Comparison of ENCODE assay signal across 15 cellular contexts in genomic region chr4:143344774-143345173, GRCh38. TPM values are rescaled to one million over a fixed set of nuclear protein-coding genes. Genes with fewer than 3 reads are reported as not detected.
DNase-seq lines count a peak whose midpoint lies in the region; ATAC-seq and TF ChIP-seq lines count a peak whose summit lies in the region.
"Had no signal": no experiment of that assay in that cellular context is flagged by ENCODE, and none has a peak within 500 bp of the region (broad histone marks: within the 10 kb centered on the region; RNA-seq: fewer than 3 reads in every experiment).

No MANE protein-coding gene starts in this region.

- H3K4me1 ChIP-seq in PC-9 (replicated peaks; ENCODE audit: insufficient read depth) = peaks cover 25% of the 10 kb centered on the region
- H3K4me1 ChIP-seq in right cardiac atrium (ENCODE audit: control insufficient read depth, insufficient read depth, low read length) = peaks cover 7% of the 10 kb centered on the region
- peaks cover 23 to 36% (median 25%) of the 10 kb centered on the region in 4 donors for H3K4me1 ChIP-seq in stomach

- CTCF ChIA-PET in PC-9 (lab: Charles Lee) = interaction anchor here (0.5 kb wide), 1 partner anchor 652 kb away, joined by 8 read pairs; no protein-coding TSS in a partner anchor

- WGBS in right cardiac atrium = 25% methylated on average over 4 of the region's 4 CpGs
- WGBS in stomach, 5 donors = 23 to 41% (median 27%) methylated on average over 4 of the region's 4 CpGs

- H3K27me3 Mint-ChIP-seq in brain = no peaks in the 10 kb centered on the region
- H3K27me3 Mint-ChIP-seq: progenitor cell of endocrine pancreas had no signal

- TF ChIP-seq CTCF in PC-9 (conservative IDR thresholded peaks at IDR 0.05) = no peak
- TF ChIP-seq CTCF in brain (conservative IDR thresholded peaks at IDR 0.05) = no peak
- TF ChIP-seq CTCF in stomach (IDR thresholded peaks at IDR 0.05) = no peak

- peaks cover 64% of the 10 kb centered on the region for H3K4me1 Mint-ChIP-seq in brain

- no peak for TF ChIP-seq POLR2A in stomach (IDR thresholded peaks at IDR 0.05)

- no peaks in the 10 kb centered on the region for H4K20me1 ChIP-seq in PC-9 (ENCODE audit: insufficient read depth)

- no peaks in the 10 kb centered on the region for H3K9me3 ChIP-seq in PC-9 (ENCODE audit: insufficient read depth, low read depth)
- H3K9me3 ChIP-seq in right cardiac atrium (ENCODE audit: control insufficient read depth, low read length) = no peaks in the 10 kb centered on the region
- no peaks in the 10 kb centered on the region for H3K9me3 ChIP-seq in stomach
- H3K9me3 ChIP-seq: testis had no signal

- 0 out of 2 replicates have a peak overlapping the region, but pooled peaks have one; percentile 23 for H3K4me2 ChIP-seq in PC-9

- H3F3A ChIP-seq in PC-9 (ENCODE audit: insufficient read depth, low read depth) = peaks cover 8% of the 10 kb centered on the region

- TF ChIP-seq EP300 in stomach (IDR thresholded peaks at IDR 0.05) = no peak

- H3K79me2 ChIP-seq in PC-9 (ENCODE audit: low read depth) = peaks cover 32% of the 10 kb centered on the region

- no peaks in the 10 kb centered on the region for H3K9me3 Mint-ChIP-seq in brain

- peak; percentile 71 to 77 for ATAC-seq in right cardiac atrium
- no peak for ATAC-seq in HG02852 (IDR thresholded peaks at IDR 0.05; ENCODE audit: unreplicated experiment)
- no peak for ATAC-seq in HG02973 (IDR thresholded peaks at IDR 0.05; ENCODE audit: unreplicated experiment)

- H3K36me3 Mint-ChIP-seq in brain = peaks cover 3% of the 10 kb centered on the region

- H3K27ac ChIP-seq in PC-9 (no peak overlapping the region), right cardiac atrium (ENCODE audit: low read length) (no peak overlapping the region), stomach (peak overlapping the region in 3 of 5 donors; percentile 55 to 74 (median 65))
- H3K27ac ChIP-seq: HL-60, VCaP had no signal

- H3K36me3 ChIP-seq in PC-9 (ENCODE audit: low read depth) (no peaks in the 10 kb centered on the region), stomach (no peaks in the 10 kb centered on the region), H7 (replicated peaks; ENCODE audit: control insufficient read depth, insufficient read depth, low read length) (no peaks in the 10 kb centered on the region)

- peak overlapping the region in 3 of 5 experiments; percentile 48 to 77 (median 66) for H3K4me3 Mint-ChIP-seq in brain

- H3K9me2 ChIP-seq in PC-9 (ENCODE audit: insufficient read depth) = no peaks in the 10 kb centered on the region

- H3K4me3 ChIP-seq in PC-9 = no peak overlapping the region
- peak overlapping the region; percentile 43 for H3K4me3 ChIP-seq in right cardiac atrium (ENCODE audit: low read length)
- no peak overlapping the region for H3K4me3 ChIP-seq in stomach
- no peak overlapping the region for H3K4me3 ChIP-seq in H7 (ENCODE audit: insufficient read depth, low read depth, low read length)
- H3K4me3 ChIP-seq: testis had no signal

- H3K27ac Mint-ChIP-seq in brain = peak overlapping the region in 3 of 5 experiments; percentile 75 to 96 (median 90)
- H3K27ac Mint-ChIP-seq: progenitor cell of endocrine pancreas had no signal

- H2AFZ ChIP-seq in PC-9 = no peak overlapping the region

- no TSS peak for BruUV-seq in PC-9 (replicated peaks; lab: Mats Ljungman, UMichigan)

- intact Hi-C loops in PC-9 (cut with micrococcal nuclease; ENCODE audit: unreplicated experiment) (no loop called here), right cardiac atrium (cut with DNase I) (no loop called here), stomach (cut with DNase I; ENCODE audit: low total_unique reads) (loop anchor here (10.0 kb wide), 1 partner anchor 50 kb away; no protein-coding TSS in a partner anchor)

- POLR2A ChIA-PET in PC-9 (lab: Charles Lee; ENCODE audit: unreplicated experiment) = interaction anchor here (0.5 to 0.6 kb wide), 3 partner anchors 14 to 79 kb away, joined by 3 to 7 read pairs (median 3); no protein-coding TSS in a partner anchor

- H3K27me3 ChIP-seq in PC-9 (ENCODE audit: insufficient read depth, low read depth) = no peaks in the 10 kb centered on the region
- no peaks in the 10 kb centered on the region for H3K27me3 ChIP-seq in right cardiac atrium (ENCODE audit: control insufficient read depth, insufficient read depth)
- H3K27me3 ChIP-seq in stomach = no peaks in the 10 kb centered on the region
- no peaks in the 10 kb centered on the region for H3K27me3 ChIP-seq in H7 (ENCODE audit: control insufficient read depth, insufficient read depth, low read length)
- H3K27me3 ChIP-seq: testis had no signal

- DNase-seq in PC-9 (no peak), right cardiac atrium (no peak), stomach (no peak), H7 (no peak), middle frontal gyrus (ENCODE audit: extremely low spot score, low spot score) (no peak)
- DNase-seq: activated gamma-delta T cell, NCI-H1417 treated with DMSO at 0.1 percent for 48 hours, NCI-H226 had no signal

RNA-seq across cellular contexts. Expression of gene GAB1, which starts 8.1 kb away (rescaled TPM):
- 27.4 and 29.4 TPM in 2 replicates for total RNA-seq in PC-9 (2021)
- polyA plus RNA-seq in brain (ENCODE audit: insufficient read depth, low read depth, low replicate concordance) = 13.0 TPM
- 10 to 100 TPM; 46.8 to 73.4 (median 59.0) TPM for total RNA-seq in right cardiac atrium
- polyA plus RNA-seq in right cardiac atrium = 11.0 TPM
- total RNA-seq in stomach = 100 to 1,000 TPM in 1 of 5 donors, 10 to 100 TPM in 4; 25.1 to 101 (median 60.8) TPM
- polyA plus RNA-seq in stomach = 1 to 10 TPM; 3.2 to 4.8 (median 4.3) TPM
- 14.1 and 23.4 TPM in 2 replicates for total RNA-seq in H7 (2014; rRNA removed; shearing (Covaris generic))

Comparison
In these comparisons a context has a peak if more than half of its experiments do, and no peak if none do; other contexts are left out.
1. H3K27ac ChIP-seq: peak in stomach (3 of 5); none in PC-9 (single experiment) and right cardiac atrium (single experiment).
2. ATAC-seq: peak in right cardiac atrium (2 of 2); none in HG02852 (single experiment) and HG02973 (single experiment).